32 cellular contexts compared by ENCODE assay signal in genomic region chr5:1835431-1835830, GRCh38. TPM values are rescaled to one million over a fixed set of nuclear protein-coding genes. Genes with fewer than 3 reads are reported as not detected.
"Had no signal": no experiment of that assay in that cellular context is flagged by ENCODE, and none has a peak within 500 bp of the region (broad histone marks: within the 10 kb centered on the region; RNA-seq: fewer than 3 reads in every experiment).

No MANE protein-coding gene starts in this region.

- ATAC-seq: activated CD8-positive, alpha-beta memory T cell treated with anti-CD3 and anti-CD28 coated beads, Interleukin-2, amount 10 ng/mL, durations not matched to agents 7 days and 5 days; Panc1 had no signal

- H3K36me3 ChIP-seq: ascending aorta, SJSA1, WERI-Rb-1 had no signal

- H3K4me1 ChIP-seq: ascending aorta had no signal

- H3K9me3 ChIP-seq: ascending aorta, SJSA1 had no signal

- H3K27ac ChIP-seq: ascending aorta, SJSA1, WERI-Rb-1 had no signal

- H3K4me3 ChIP-seq: ascending aorta, SJSA1 had no signal

- DNase-seq: activated CD4-positive, alpha-beta memory T cell treated with anti-CD3 and anti-CD28 coated beads, Interleukin-2, amount 10 ng/mL, durations not matched to agents 7 days and 5 days; activated CD4-positive, alpha-beta T cell treated with anti-CD3 and anti-CD28 coated beads for 1 hour; activated CD4-positive, alpha-beta T cell treated with anti-CD3 and anti-CD28 coated beads for 48 hours; activated CD4-positive, CD25-positive, alpha-beta regulatory T cell; activated CD8-positive, alpha-beta memory T cell treated with anti-CD3 and anti-CD28 coated beads for 24 hours; activated CD8-positive, alpha-beta memory T cell treated with anti-CD3 and anti-CD28 coated beads, Interleukin-2, amount 10 ng/mL, durations not matched to agents 7 days and 5 days; activated CD8-positive, alpha-beta memory T cell treated with anti-CD3 and anti-CD28 coated beads, Interleukin-2, amount 50 U/mL, for 48 hours; activated effector memory CD4-positive, alpha-beta T cell treated with Interleukin-2 at 50 U/mL for 16 hours; activated naive CD4-positive, alpha-beta T cell treated with Interleukin-2 at 50 U/mL for 16 hours; activated naive CD8-positive, alpha-beta T cell treated with anti-CD3 and anti-CD28 coated beads, Interleukin-2, amount 10 ng/mL, durations not matched to agents 7 days and 5 days; activated T-cell treated with anti-CD3 and anti-CD28 coated beads, Interleukin-2, amount 50 U/mL, for 48 hours; amygdala; caudate nucleus; IMR-90; Karpas-422; KBM-7; NCI-H1048; NCI-H1105 treated with DMSO at 0.1 percent for 48 hours; NCI-H1436; NCI-H1694; NCI-H1930; NCI-H2081 treated with DMSO at 0.1 percent for 48 hours; NCI-H345; SHP77 treated with DMSO at 0.1 percent for 48 hours; T1000; WERI-Rb-1 had no signal

- H3K27me3 ChIP-seq: ascending aorta had no signal

RNA-seq across cellular contexts. Expression of gene IRX4, which starts 47.3 kb away (rescaled TPM):
- total RNA-seq: activated CD4-positive, alpha-beta memory T cell treated with anti-CD3 and anti-CD28 coated beads, Interleukin-2, amount 10 ng/mL, durations not matched to agents 7 days and 5 days; activated CD8-positive, alpha-beta memory T cell treated with anti-CD3 and anti-CD28 coated beads, Interleukin-2, amount 10 ng/mL, durations not matched to agents 7 days and 5 days; activated naive CD8-positive, alpha-beta T cell treated with anti-CD3 and anti-CD28 coated beads, Interleukin-2, amount 10 ng/mL, durations not matched to agents 7 days and 5 days; ascending aorta; IMR-90; RPMI7951; SJSA1; T-helper 1 cell treated with Interleukin-12 subunit alpha and Interleukin-12 subunit beta and Interleukin-4 antibody, amounts not matched to agents 30 ng/mL and 1 ng/mL, for 36 hours; T-helper 2 cell treated with Interferon-gamma antibody and Interleukin-4, amounts not matched to agents 100 ng/mL and 5 ng/mL, for 36 hours had no signal
- polyA plus RNA-seq: IMR-90 had no signal
